Comparison of ENCODE assay signal across 8 cellular contexts in genomic region chr20:47568019-47568418, GRCh38.
DNase-seq lines count a peak whose midpoint lies in the region; ATAC-seq, FAIRE-seq and TF ChIP-seq lines count a peak whose summit lies in the region.

No MANE protein-coding gene starts in this region.

- CTCF ChIA-PET in activated naive CD4-positive, alpha-beta T cell treated with anti-CD3 and anti-CD28 coated beads for 36 hours (lab: Charles Lee) = interaction anchor here (0.8 to 1.2 kb wide), 3 partner anchors 9 to 43 kb away, joined by 3 to 8 read pairs (median 3); no protein-coding TSS in a partner anchor
- CTCF ChIA-PET in activated CD4-positive, alpha-beta memory T cell treated with anti-CD3 and anti-CD28 coated beads for 36 hours (lab: Charles Lee) = interaction anchor here (1.0 kb wide), 1 partner anchor 184 kb away, joined by 4 read pairs; no protein-coding TSS in a partner anchor

- ATAC-seq in GM21367 (IDR thresholded peaks at IDR 0.05; ENCODE audit: unreplicated experiment) = no peak

- H3K27ac Mint-ChIP-seq in activated naive CD4-positive, alpha-beta T cell treated with anti-CD3 and anti-CD28 coated beads for 36 hours = peak overlapping the region; percentile 80
- peak overlapping the region; percentile 80 for H3K27ac Mint-ChIP-seq in activated CD4-positive, alpha-beta memory T cell treated with anti-CD3 and anti-CD28 coated beads for 36 hours

- peaks cover 0 to 9% of the 10 kb centered on the region in 2 donors for H3K9me3 ChIP-seq in right atrium auricular region

- peaks cover 4% of the 10 kb centered on the region for H3K9me3 Mint-ChIP-seq in activated naive CD4-positive, alpha-beta T cell treated with anti-CD3 and anti-CD28 coated beads for 36 hours
- peaks cover 3% of the 10 kb centered on the region for H3K9me3 Mint-ChIP-seq in activated CD4-positive, alpha-beta memory T cell treated with anti-CD3 and anti-CD28 coated beads for 36 hours

- no peaks in the 10 kb centered on the region for H3K27me3 Mint-ChIP-seq in activated naive CD4-positive, alpha-beta T cell treated with anti-CD3 and anti-CD28 coated beads for 36 hours (ENCODE audit: low read depth)
- no peaks in the 10 kb centered on the region for H3K27me3 Mint-ChIP-seq in activated CD4-positive, alpha-beta memory T cell treated with anti-CD3 and anti-CD28 coated beads for 36 hours

- peaks cover 38% of the 10 kb centered on the region for H3K36me3 Mint-ChIP-seq in activated naive CD4-positive, alpha-beta T cell treated with anti-CD3 and anti-CD28 coated beads for 36 hours (ENCODE audit: low read depth)
- H3K36me3 Mint-ChIP-seq in activated CD4-positive, alpha-beta memory T cell treated with anti-CD3 and anti-CD28 coated beads for 36 hours = peaks cover 30% of the 10 kb centered on the region

- peaks cover 0 to 26% of the 10 kb centered on the region in 2 donors for H3K4me1 ChIP-seq in right atrium auricular region

- H3K36me3 ChIP-seq in right atrium auricular region = no peaks in the 10 kb centered on the region

- H3K27me3 ChIP-seq in right atrium auricular region = no peaks in the 10 kb centered on the region

- FAIRE-seq in urothelium cell line (lab: Jason Lieb, UNC) = no peak

- H3K4me1 Mint-ChIP-seq in activated naive CD4-positive, alpha-beta T cell treated with anti-CD3 and anti-CD28 coated beads for 36 hours (ENCODE audit: low read depth) = peaks cover 72% of the 10 kb centered on the region
- peaks cover 58% of the 10 kb centered on the region for H3K4me1 Mint-ChIP-seq in activated CD4-positive, alpha-beta memory T cell treated with anti-CD3 and anti-CD28 coated beads for 36 hours (ENCODE audit: low read depth)

- TF ChIP-seq CTCF in right atrium auricular region (IDR thresholded peaks at IDR 0.05) = no peak

- H3K27ac ChIP-seq in right atrium auricular region = peak overlapping the region; percentile 40 to 52

- DNase-seq in activated naive CD4-positive, alpha-beta T cell treated with anti-CD3 and anti-CD28 coated beads for 36 hours = no peak
- no peak for DNase-seq in activated naive CD4-positive, alpha-beta T cell treated with Interleukin-2 at 50 U/mL for 16 hours
- no peak for DNase-seq in activated CD4-positive, alpha-beta memory T cell treated with anti-CD3 and anti-CD28 coated beads for 36 hours
- DNase-seq in right atrium auricular region (ENCODE audit: low spot score) = no peak
- peak; percentile 74 for DNase-seq in urothelium cell line (ENCODE audit: low spot score)
- no peak for DNase-seq in NCI-H1436 treated with DMSO at 0.1 percent for 48 hours (lab: John Stamatoyannopoulos, UW)
- no peak for DNase-seq in NCI-H2227 treated with DMSO at 0.1 percent for 48 hours (lab: John Stamatoyannopoulos, UW)

- no peak overlapping the region for H3K4me3 ChIP-seq in right atrium auricular region

- H3K4me3 Mint-ChIP-seq in activated naive CD4-positive, alpha-beta T cell treated with anti-CD3 and anti-CD28 coated beads for 36 hours = no peak overlapping the region
- no peak overlapping the region for H3K4me3 Mint-ChIP-seq in activated CD4-positive, alpha-beta memory T cell treated with anti-CD3 and anti-CD28 coated beads for 36 hours

- POLR2A ChIA-PET in activated CD4-positive, alpha-beta memory T cell treated with anti-CD3 and anti-CD28 coated beads for 36 hours (lab: Charles Lee) = no interaction called here

- intact Hi-C loops in activated naive CD4-positive, alpha-beta T cell treated with anti-CD3 and anti-CD28 coated beads for 36 hours (cut with micrococcal nuclease) = no loop called here
- intact Hi-C loops in activated CD4-positive, alpha-beta memory T cell treated with anti-CD3 and anti-CD28 coated beads for 36 hours (cut with micrococcal nuclease) = loop anchor here (5.0 kb wide), 1 partner anchor 39 kb away; no protein-coding TSS in a partner anchor
